In genomic region chr1:103525114-103525606, GRCh38 we compare ENCODE assay signal across 8 cellular contexts. TPM values are rescaled to one million over a fixed set of nuclear protein-coding genes. Genes with fewer than 3 reads are reported as not detected.
DNase-seq lines count a peak whose midpoint lies in the region; ATAC-seq and TF ChIP-seq lines count a peak whose summit lies in the region.

No MANE protein-coding gene starts in this region.

- DNase-seq in NCI-H2227 treated with DMSO at 0.1 percent for 48 hours (lab: John Stamatoyannopoulos, UW) = peak; percentile 47
- no peak for DNase-seq in left ventricle myocardium inferior
- peak; percentile 4 for DNase-seq in pulmonary artery endothelial cell (ENCODE audit: low read depth, low spot score)
- DNase-seq in thyroid gland = no peak

- H3K9me3 ChIP-seq in left ventricle myocardium inferior (replicated peaks) = no peaks in the 10 kb centered on the region
- H3K9me3 ChIP-seq in thyroid gland = no peaks in the 10 kb centered on the region

- H3K4me1 ChIP-seq in left ventricle myocardium inferior (peaks cover 44% of the 10 kb centered on the region), thyroid gland (peaks cover 15 to 22% of the 10 kb centered on the region in 2 donors)

- peaks cover 52% of the 10 kb centered on the region for H3K4me1 Mint-ChIP-seq in activated naive CD8-positive, alpha-beta T cell (ENCODE audit: low read depth)

- no peaks in the 10 kb centered on the region for H3K27me3 Mint-ChIP-seq in activated naive CD8-positive, alpha-beta T cell

- no peak for TF ChIP-seq CTCF in C4-2B (conservative IDR thresholded peaks at IDR 0.05)
- no peak for TF ChIP-seq CTCF in left ventricle myocardium inferior (IDR thresholded peaks at IDR 0.05; ENCODE audit: borderline replicate concordance)
- TF ChIP-seq CTCF in thyroid gland (IDR thresholded peaks at IDR 0.05) = no peak

- H3K4me3 ChIP-seq in left ventricle myocardium inferior (peak overlapping the region; percentile 96), thyroid gland (replicated peaks in 1 of 3) (no peak overlapping the region)

- no peaks in the 10 kb centered on the region for H3K9me3 Mint-ChIP-seq in activated naive CD8-positive, alpha-beta T cell (ENCODE audit: low read depth)

- H3K27me3 ChIP-seq in left ventricle myocardium inferior (ENCODE audit: low read depth) = no peaks in the 10 kb centered on the region
- H3K27me3 ChIP-seq in thyroid gland = no peaks in the 10 kb centered on the region

- no peaks in the 10 kb centered on the region for H3K36me3 ChIP-seq in left ventricle myocardium inferior
- H3K36me3 ChIP-seq in thyroid gland = no peaks in the 10 kb centered on the region

- intact Hi-C loops in left ventricle myocardium inferior (cut with micrococcal nuclease) (no loop called here), thyroid gland (cut with DNase I) (no loop called here)

- peaks cover 16% of the 10 kb centered on the region for H3K36me3 Mint-ChIP-seq in activated naive CD8-positive, alpha-beta T cell

- peak overlapping the region; percentile 89 for H3K4me3 Mint-ChIP-seq in activated naive CD8-positive, alpha-beta T cell

- H3K27ac ChIP-seq in C4-2B (peak overlapping the region; percentile 85), left ventricle myocardium inferior (replicated peaks) (peak overlapping the region; percentile 51), thyroid gland (no peak overlapping the region)

- TF ChIP-seq POLR2A in thyroid gland (IDR thresholded peaks at IDR 0.05) = no peak

- 22 to 29% methylated on average over 6 of the region's 34 CpGs for WGBS in thyroid gland, 2 donors

- ATAC-seq in GM18861 (IDR thresholded peaks at IDR 0.05; ENCODE audit: unreplicated experiment) = peak; percentile 35
- ATAC-seq in HG02973 (IDR thresholded peaks at IDR 0.05; ENCODE audit: unreplicated experiment) = peak; percentile 41

- H3K27ac Mint-ChIP-seq in activated naive CD8-positive, alpha-beta T cell = peak overlapping the region; percentile 83

RNA-seq across cellular contexts. Expression of gene RNPC3, which starts 0.3 kb away (rescaled TPM):
- total RNA-seq in left ventricle myocardium inferior (21.3 TPM), pulmonary artery endothelial cell (3.2 and 3.6 TPM in 2 replicates), thyroid gland (10 to 100 TPM; 64.9 to 92.7 (median 80.6) TPM)

RNA-seq across cellular contexts. Expression of gene AMY2B, which starts 46.2 kb away (rescaled TPM):
- 23.9 TPM for total RNA-seq in left ventricle myocardium inferior
- 1.2 and 1.5 TPM in 2 replicates for total RNA-seq in pulmonary artery endothelial cell
- total RNA-seq in thyroid gland = 10 to 100 TPM; 51.7 to 71.2 (median 54.7) TPM

Comparison
In these comparisons a context has a peak if more than half of its experiments do, and no peak if none do; other contexts are left out.
1. H3K27ac ChIP-seq: peak in C4-2B (single experiment) and left ventricle myocardium inferior (single experiment); none in thyroid gland (0 of 3).
2. DNase-seq: peak in NCI-H2227 treated with DMSO at 0.1 percent for 48 hours (single experiment) and pulmonary artery endothelial cell (single experiment); none in left ventricle myocardium inferior (single experiment) and thyroid gland (0 of 2).
3. RNA of gene AMY2B, which starts 46.2 kb away (total RNA-seq): 51.7 to 71.2 TPM in thyroid gland and 23.9 TPM in left ventricle myocardium inferior (single experiment); 1.2 to 1.5 TPM in pulmonary artery endothelial cell; every median in the first group is over 10 times any median in the second.